ENCODE assay signal across 1 cellular context in the genomic region with DNA sequence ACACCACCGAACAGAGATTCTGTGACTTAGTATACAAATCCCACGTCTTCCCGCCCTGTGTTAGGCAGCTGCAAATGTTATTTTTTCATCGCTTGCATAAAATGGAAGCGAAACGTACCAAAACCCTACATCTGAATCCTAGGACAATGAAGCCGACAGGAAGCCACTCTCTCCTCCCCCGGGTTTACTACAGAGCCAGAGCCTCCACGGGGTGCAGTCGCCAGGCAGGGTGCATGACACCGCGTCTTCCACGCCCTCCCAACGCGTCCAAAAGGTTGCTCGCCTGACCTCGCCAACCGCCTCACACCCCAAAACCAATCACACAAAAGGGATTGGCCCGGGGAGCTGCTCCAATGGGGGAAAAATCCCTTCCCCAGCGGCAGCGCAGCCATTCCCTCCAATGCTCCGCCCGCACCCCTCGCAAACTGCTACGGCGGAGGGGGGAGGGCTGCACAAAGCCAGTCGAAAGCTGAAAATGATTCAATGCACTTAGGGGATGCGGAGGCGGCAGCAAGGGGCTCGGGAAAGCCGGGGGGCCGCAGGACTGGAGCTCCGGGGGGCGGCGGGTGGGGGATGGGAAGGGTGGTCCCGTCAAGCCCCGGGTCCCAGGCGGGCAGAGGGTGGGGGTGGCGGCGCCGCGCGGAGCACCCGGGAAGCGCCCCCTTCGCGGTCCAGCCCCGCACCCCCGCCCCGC.
TF ChIP-seq lines count a peak whose summit lies in the region.

No MANE protein-coding gene starts in this region.

TF ChIP-seq in K562, 482 proteins besides CTCF, POLR2A, EP300 and RAD21 (continued from another document and continues in another):
- TF ChIP-seq KDM4B (IDR thresholded peaks at IDR 0.05; ENCODE audit: borderline replicate concordance in 2 of 2, low read depth in 1 of 2) = no peak; a peak in 1 of 4 replicates
- TF ChIP-seq ELF2 (CRISPR knock-in tag; IDR thresholded peaks at IDR 0.05) = no peak; the same call in 1 of the 2 replicates
- no peak for TF ChIP-seq ZNF282 (CRISPR knock-in tag; IDR thresholded peaks at IDR 0.05)
- TF ChIP-seq, protein P1, sequence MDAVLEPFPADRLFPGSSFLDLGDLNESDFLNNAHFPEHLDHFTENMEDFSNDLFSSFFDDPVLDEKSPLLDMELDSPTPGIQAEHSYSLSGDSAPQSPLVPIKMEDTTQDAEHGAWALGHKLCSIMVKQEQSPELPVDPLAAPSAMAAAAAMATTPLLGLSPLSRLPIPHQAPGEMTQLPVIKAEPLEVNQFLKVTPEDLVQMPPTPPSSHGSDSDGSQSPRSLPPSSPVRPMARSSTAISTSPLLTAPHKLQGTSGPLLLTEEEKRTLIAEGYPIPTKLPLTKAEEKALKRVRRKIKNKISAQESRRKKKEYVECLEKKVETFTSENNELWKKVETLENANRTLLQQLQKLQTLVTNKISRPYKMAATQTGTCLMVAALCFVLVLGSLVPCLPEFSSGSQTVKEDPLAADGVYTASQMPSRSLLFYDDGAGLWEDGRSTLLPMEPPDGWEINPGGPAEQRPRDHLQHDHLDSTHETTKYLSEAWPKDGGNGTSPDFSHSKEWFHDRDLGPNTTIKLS (IDR thresholded peaks at IDR 0.05; ENCODE audit: borderline replicate concordance, low read depth) = no peak
- no peak for TF ChIP-seq ELK3 (CRISPR knock-in tag; IDR thresholded peaks at IDR 0.05)
- no peak for TF ChIP-seq NELFE (IDR thresholded peaks at IDR 0.05; ENCODE audit: insufficient read depth, insufficient read length)
- TF ChIP-seq, protein P2, sequence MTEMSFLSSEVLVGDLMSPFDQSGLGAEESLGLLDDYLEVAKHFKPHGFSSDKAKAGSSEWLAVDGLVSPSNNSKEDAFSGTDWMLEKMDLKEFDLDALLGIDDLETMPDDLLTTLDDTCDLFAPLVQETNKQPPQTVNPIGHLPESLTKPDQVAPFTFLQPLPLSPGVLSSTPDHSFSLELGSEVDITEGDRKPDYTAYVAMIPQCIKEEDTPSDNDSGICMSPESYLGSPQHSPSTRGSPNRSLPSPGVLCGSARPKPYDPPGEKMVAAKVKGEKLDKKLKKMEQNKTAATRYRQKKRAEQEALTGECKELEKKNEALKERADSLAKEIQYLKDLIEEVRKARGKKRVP (CRISPR knock-in tag; IDR thresholded peaks at IDR 0.05) = 0 out of 2 replicates have a peak, but pooled peaks have one; percentile 9
- TF ChIP-seq RBFOX2 (IDR thresholded peaks at IDR 0.05; ENCODE audit: low read depth, low read length) = peak; percentile 79
- TF ChIP-seq NCOA1 (IDR thresholded peaks at IDR 0.05; ENCODE audit: low read depth) = no peak
- TF ChIP-seq HDAC1 (IDR thresholded peaks at IDR 0.05) = peak in 1 of 2 experiments; percentile 83; a peak in 2 of 4 replicates
- TF ChIP-seq, protein P3, sequence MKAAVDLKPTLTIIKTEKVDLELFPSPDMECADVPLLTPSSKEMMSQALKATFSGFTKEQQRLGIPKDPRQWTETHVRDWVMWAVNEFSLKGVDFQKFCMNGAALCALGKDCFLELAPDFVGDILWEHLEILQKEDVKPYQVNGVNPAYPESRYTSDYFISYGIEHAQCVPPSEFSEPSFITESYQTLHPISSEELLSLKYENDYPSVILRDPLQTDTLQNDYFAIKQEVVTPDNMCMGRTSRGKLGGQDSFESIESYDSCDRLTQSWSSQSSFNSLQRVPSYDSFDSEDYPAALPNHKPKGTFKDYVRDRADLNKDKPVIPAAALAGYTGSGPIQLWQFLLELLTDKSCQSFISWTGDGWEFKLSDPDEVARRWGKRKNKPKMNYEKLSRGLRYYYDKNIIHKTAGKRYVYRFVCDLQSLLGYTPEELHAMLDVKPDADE (conservative IDR thresholded peaks at IDR 0.05; ENCODE audit: control insufficient read depth, low read depth, low read length) = peak; percentile 55; the same call in 1 of the 2 replicates
- no peak for TF ChIP-seq ZNF280B (CRISPR knock-in tag; IDR thresholded peaks at IDR 0.05)
- no peak for TF ChIP-seq MECOM (CRISPR knock-in tag; IDR thresholded peaks at IDR 0.05)
- TF ChIP-seq GMEB1 (CRISPR knock-in tag; IDR thresholded peaks at IDR 0.05) = 0 out of 2 replicates have a peak, but pooled peaks have one; percentile 29
- no peak for TF ChIP-seq RBM25 (IDR thresholded peaks at IDR 0.05; ENCODE audit: low read depth, low read length, severe bottlenecking)
- TF ChIP-seq BRCA1 (IDR thresholded peaks at IDR 0.05) = no peak
- no peak for TF ChIP-seq BRCA1 (CRISPR knock-in tag; IDR thresholded peaks at IDR 0.05)
- peak; percentile 21; the same call in 1 of the 2 replicates for TF ChIP-seq PML (IDR thresholded peaks at IDR 0.05; ENCODE audit: low read length)
- no peak for TF ChIP-seq ZNF830 (CRISPR knock-in tag; IDR thresholded peaks at IDR 0.05)
- no peak for TF ChIP-seq ATF7 (IDR thresholded peaks at IDR 0.05)
- TF ChIP-seq SUPT5H (IDR thresholded peaks at IDR 0.05) = peak; percentile 46
- no peak for TF ChIP-seq ZNF445 (CRISPR knock-in tag; IDR thresholded peaks at IDR 0.05; ENCODE audit: low read depth)
- TF ChIP-seq, protein P4, sequence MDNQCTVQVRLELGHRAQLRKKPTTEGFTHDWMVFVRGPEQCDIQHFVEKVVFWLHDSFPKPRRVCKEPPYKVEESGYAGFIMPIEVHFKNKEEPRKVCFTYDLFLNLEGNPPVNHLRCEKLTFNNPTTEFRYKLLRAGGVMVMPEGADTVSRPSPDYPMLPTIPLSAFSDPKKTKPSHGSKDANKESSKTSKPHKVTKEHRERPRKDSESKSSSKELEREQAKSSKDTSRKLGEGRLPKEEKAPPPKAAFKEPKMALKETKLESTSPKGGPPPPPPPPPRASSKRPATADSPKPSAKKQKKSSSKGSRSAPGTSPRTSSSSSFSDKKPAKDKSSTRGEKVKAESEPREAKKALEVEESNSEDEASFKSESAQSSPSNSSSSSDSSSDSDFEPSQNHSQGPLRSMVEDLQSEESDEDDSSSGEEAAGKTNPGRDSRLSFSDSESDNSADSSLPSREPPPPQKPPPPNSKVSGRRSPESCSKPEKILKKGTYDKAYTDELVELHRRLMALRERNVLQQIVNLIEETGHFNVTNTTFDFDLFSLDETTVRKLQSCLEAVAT (IDR thresholded peaks at IDR 0.05) = peak; percentile 35 to 67; a peak in 3 of 4 replicates
- TF ChIP-seq BRF1 (IDR thresholded peaks at IDR 0.05; ENCODE audit: borderline replicate concordance, extremely low read depth, insufficient read length) = no peak
- TF ChIP-seq ZNF695 (CRISPR knock-in tag; IDR thresholded peaks at IDR 0.05) = no peak
- peak; percentile 13 for TF ChIP-seq NEUROD1 (IDR thresholded peaks at IDR 0.05; ENCODE audit: borderline replicate concordance, low read depth, low read length, partially characterized antibody)
- no peak for TF ChIP-seq ETV6 (IDR thresholded peaks at IDR 0.05; ENCODE audit: borderline replicate concordance in 1 of 2, low read depth in 2 of 2, low read length in 1 of 2)
- no peak for TF ChIP-seq ETV6 (CRISPR knock-in tag; IDR thresholded peaks at IDR 0.05; ENCODE audit: borderline replicate concordance)
- no peak for TF ChIP-seq HDAC8 (tag; IDR thresholded peaks at IDR 0.05)
- peak; percentile 56; the same call in 1 of the 2 replicates for TF ChIP-seq DPF2 (IDR thresholded peaks at IDR 0.05)
- TF ChIP-seq CCAR2 (IDR thresholded peaks at IDR 0.05; ENCODE audit: low read depth, low read length) = no peak
- TF ChIP-seq ARID3A (IDR thresholded peaks at IDR 0.05; ENCODE audit: borderline replicate concordance, low read depth, low read length) = no peak
- TF ChIP-seq ZFP36 (IDR thresholded peaks at IDR 0.05; ENCODE audit: low read depth, low read length, partially characterized antibody) = no peak
- TF ChIP-seq E2F3 (CRISPR knock-in tag; IDR thresholded peaks at IDR 0.05) = no peak
- TF ChIP-seq CAMTA2 (CRISPR knock-in tag; conservative IDR thresholded peaks at IDR 0.05) = no peak
